ENCODE assay signal across 8 cellular contexts in the genomic region with DNA sequence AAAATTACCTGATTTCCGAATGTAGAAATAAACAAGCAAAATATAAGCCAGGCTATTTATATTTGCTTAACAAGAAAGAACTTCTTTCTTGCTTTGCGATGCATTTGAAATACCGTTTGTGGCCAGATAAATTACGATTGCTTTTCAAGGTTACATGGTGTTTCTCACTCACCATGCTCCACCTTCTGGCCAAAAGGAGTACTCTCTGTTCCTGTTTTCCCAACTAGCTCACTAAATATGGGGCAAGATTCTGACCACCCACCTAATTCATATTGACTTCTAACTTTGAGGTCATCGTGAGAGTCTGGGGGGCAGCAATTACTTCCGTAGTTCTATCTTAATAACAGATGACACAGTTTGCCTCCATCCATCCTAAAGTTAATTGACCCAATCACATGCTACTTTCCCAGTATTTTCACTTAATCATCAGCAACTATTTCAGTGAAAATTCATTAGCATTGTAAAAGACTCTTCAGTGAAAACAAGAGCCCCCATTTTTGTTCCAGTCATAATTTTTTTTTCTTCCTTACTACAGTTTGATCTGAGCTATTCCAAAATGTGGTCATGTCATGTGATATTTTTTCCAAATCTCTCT. TPM values are rescaled to one million over a fixed set of nuclear protein-coding genes. Genes with fewer than 3 reads are reported as not detected.
DNase-seq lines count a peak whose midpoint lies in the region; ATAC-seq and TF ChIP-seq lines count a peak whose summit lies in the region.

No MANE protein-coding gene starts in this region.

- H3K4me1 ChIP-seq in SJCRH30 = peaks cover 9% of the 10 kb centered on the region; the same call in 1 of the 2 replicates

- no peak overlapping the region for H3K27ac ChIP-seq in SJCRH30

- no peaks in the 10 kb centered on the region for H3K9me3 ChIP-seq in SJCRH30 (replicated peaks)

- DNase-seq in Caki2 (ENCODE audit: low read depth) (peak; percentile 31), GM20000 (ENCODE audit: low spot score) (peak; percentile 31), NCI-H1105 (lab: John Stamatoyannopoulos, UW) (peak; percentile 75), SJCRH30 (peak; percentile 31 to 67), epithelial cell of proximal tubule (ENCODE audit: low read depth) (no peak), middle frontal gyrus (ENCODE audit: extremely low spot score, low spot score) (peak; percentile 20)

- no peaks in the 10 kb centered on the region for H3K36me3 ChIP-seq in SJCRH30

- in situ Hi-C loops in Caki2 (cut with HindIII; ENCODE audit: low pct_unique_long_range_greater_than_20kb, low sequenced_read_pairs) = no loop called here

- H3K27me3 ChIP-seq in SJCRH30 = peaks cover 10% of the 10 kb centered on the region; the same call in 1 of the 2 replicates

- ATAC-seq in GM21515 (IDR thresholded peaks at IDR 0.05; ENCODE audit: unreplicated experiment) = no peak
- ATAC-seq in HG02588 (IDR thresholded peaks at IDR 0.05; ENCODE audit: unreplicated experiment) = no peak

- H3K4me3 ChIP-seq in SJCRH30 (no peak overlapping the region), epithelial cell of proximal tubule (ENCODE audit: low read depth, low read length) (no peak overlapping the region)

- peak; percentile 30 for TF ChIP-seq CTCF in GM20000 (IDR thresholded peaks at IDR 0.05; ENCODE audit: extremely low read depth, missing control alignments)
- peak; percentile 94 for TF ChIP-seq CTCF in epithelial cell of proximal tubule (conservative IDR thresholded peaks at IDR 0.05; ENCODE audit: low read depth, low read length)

RNA-seq across cellular contexts. Expression of a gene that starts 25.9 kb away (rescaled TPM):
- not detected in 2 replicates for total RNA-seq in Caki2 (2014; rRNA removed; shearing (Covaris generic); ENCODE audit: low replicate concordance)
- total RNA-seq in SJCRH30 (2014; rRNA removed; shearing (Covaris generic)) = not detected in 2 replicates
- total RNA-seq in epithelial cell of proximal tubule = 0.46 TPM in 1 of 2 replicates, not detected in the other
